19 cellular contexts compared by ENCODE assay signal in genomic region chr4:36420111-36420679, GRCh38.
DNase-seq lines count a peak whose midpoint lies in the region; ATAC-seq, FAIRE-seq and TF ChIP-seq lines count a peak whose summit lies in the region.
"Had no signal": no experiment of that assay in that cellular context is flagged by ENCODE, and none has a peak within 500 bp of the region (broad histone marks: within the 10 kb centered on the region; RNA-seq: fewer than 3 reads in every experiment).

No MANE protein-coding gene starts in this region.

- no peak overlapping the region for H2BK12ac ChIP-seq in H9 (ENCODE audit: insufficient read length, low read depth, low read length)

- POLR2A ChIA-PET in WTC11 (lab: Charles Lee): no interaction called here

- no peak overlapping the region for H3T11ph ChIP-seq in H9 (ENCODE audit: low read length)

- no peak overlapping the region for H3K18ac ChIP-seq in H9 (ENCODE audit: insufficient read length, low read depth, low read length)

- H3K27me3 Mint-ChIP-seq in H9 (ENCODE audit: low read depth) (no peaks in the 10 kb centered on the region; the same call in 1 of the 2 replicates), WTC11 (ENCODE audit: low read depth) (no peaks in the 10 kb centered on the region)

- no peak overlapping the region for H2BK15ac ChIP-seq in H9 (ENCODE audit: low read depth, low read length)

- WGBS in H9 (ENCODE audit: extremely low coverage, insufficient read length, low lambda C conversion rate): no CpG with 5 or more reads among the region's 3 CpGs

- no peak for FAIRE-seq in kidney (lab: Jason Lieb, UNC)
- no peak for FAIRE-seq in RCC 7860 (lab: Jason Lieb, UNC)
- FAIRE-seq: GM12878 had no signal

- TF ChIP-seq CTCF in H9 (conservative IDR thresholded peaks at IDR 0.05) (peak; percentile 33; the same call in 1 of the 3 replicates), WTC11 (IDR thresholded peaks at IDR 0.05) (no peak), kidney (IDR thresholded peaks at IDR 0.05; ENCODE audit: borderline replicate concordance, extremely low read depth, insufficient read depth) (no peak), brain microvascular endothelial cell (IDR thresholded peaks at IDR 0.05; ENCODE audit: low read depth, low read length, missing control alignments) (no peak)

- no peak overlapping the region for H2BK5ac ChIP-seq in H9 (ENCODE audit: insufficient read length, low read length)

- H3K27ac Mint-ChIP-seq in H9 (no peak overlapping the region; a peak in 1 of 7 replicates), WTC11 (no peak overlapping the region)
- no peak overlapping the region for H3K27ac Mint-ChIP-seq in stimulated activated effector memory CD8-positive, alpha-beta T cell treated with anti-CD3 and anti-CD28 coated beads, Interleukin-12 subunit alpha, Interleukin-12 subunit beta, amount 100 ng/mL, for 72 hours
- H3K27ac Mint-ChIP-seq: CD4-positive, CD25-positive, alpha-beta regulatory T cell had no signal

- H3K4me3 Mint-ChIP-seq in H9 (no peak overlapping the region), WTC11 (no peak overlapping the region)
- no peak overlapping the region for H3K4me3 Mint-ChIP-seq in stimulated activated effector memory CD8-positive, alpha-beta T cell treated with anti-CD3 and anti-CD28 coated beads, Interleukin-12 subunit alpha, Interleukin-12 subunit beta, amount 100 ng/mL, for 72 hours
- H3K4me3 Mint-ChIP-seq: CD4-positive, CD25-positive, alpha-beta regulatory T cell; IgD-negative memory B cell had no signal

- H3K23ac ChIP-seq in H9 (ENCODE audit: insufficient read length, low read depth, low read length): no peak overlapping the region

- H3K27ac ChIP-seq in H9 (ENCODE audit: insufficient read length, low read depth, low read length) (no peak overlapping the region), kidney (ENCODE audit: low read depth in 2 of 2, low read length in 2 of 2) (no peak overlapping the region), brain microvascular endothelial cell (no peak overlapping the region)
- H3K27ac ChIP-seq: Peyer's patch had no signal

- H3K79me1 ChIP-seq in H9 (ENCODE audit: insufficient read depth, low read depth, low read length, poor library complexity, severe bottlenecking): no peaks in the 10 kb centered on the region

- H3K9me3 Mint-ChIP-seq in H9 (no peaks in the 10 kb centered on the region; a peak in 1 of 5 replicates), WTC11 (no peaks in the 10 kb centered on the region)
- no peaks in the 10 kb centered on the region for H3K9me3 Mint-ChIP-seq in stimulated activated effector memory CD8-positive, alpha-beta T cell treated with anti-CD3 and anti-CD28 coated beads, Interleukin-12 subunit alpha, Interleukin-12 subunit beta, amount 100 ng/mL, for 72 hours

- H3K27me3 ChIP-seq in H9 (ENCODE audit: insufficient read depth, low read length): no peaks in the 10 kb centered on the region
- H3K27me3 ChIP-seq in brain microvascular endothelial cell (replicated peaks): no peaks in the 10 kb centered on the region
- H3K27me3 ChIP-seq: Peyer's patch had no signal

- H4K5ac ChIP-seq in H9 (ENCODE audit: insufficient read length, low read depth, low read length): no peak overlapping the region

- no peak overlapping the region for H4K91ac ChIP-seq in H9 (ENCODE audit: insufficient read length, low read depth, low read length)

- intact Hi-C loops in kidney (cut with DNase I): no loop called here

- CTCF ChIA-PET in WTC11 (lab: Charles Lee): interaction anchor here (1.1 kb wide), 1 partner anchor 23 kb away, joined by 4 read pairs; no protein-coding TSS in a partner anchor

- no peak overlapping the region for H4K8ac ChIP-seq in H9 (replicated peaks; ENCODE audit: insufficient read length, low read depth, low read length)

- H3K23me2 ChIP-seq in H9 (ENCODE audit: insufficient read length, low read depth, low read length, poor library complexity, severe bottlenecking): no peaks in the 10 kb centered on the region

- H2AFZ ChIP-seq in H9 (ENCODE audit: low read length): no peak overlapping the region

- no peak overlapping the region for H3K56ac ChIP-seq in H9 (ENCODE audit: insufficient read length, low read depth, low read length)

- H4K20me1 ChIP-seq in H9 (ENCODE audit: control insufficient read depth, insufficient read depth, insufficient read length): no peaks in the 10 kb centered on the region

- no peak overlapping the region for H3K14ac ChIP-seq in H9 (ENCODE audit: insufficient read depth, low read length)

- H3K36me3 ChIP-seq in kidney (ENCODE audit: control insufficient read depth in 1 of 2, insufficient read depth in 2 of 2, low read length in 2 of 2): no peaks in the 10 kb centered on the region
- H3K36me3 ChIP-seq in brain microvascular endothelial cell (replicated peaks): no peaks in the 10 kb centered on the region
- H3K36me3 ChIP-seq: Peyer's patch had no signal

- no peaks in the 10 kb centered on the region for H3K36me3 Mint-ChIP-seq in H9 (ENCODE audit: insufficient read depth in 1 of 3, low read depth in 3 of 3)
- H3K36me3 Mint-ChIP-seq in WTC11: no peaks in the 10 kb centered on the region
- H3K36me3 Mint-ChIP-seq in stimulated activated effector memory CD8-positive, alpha-beta T cell treated with anti-CD3 and anti-CD28 coated beads, Interleukin-12 subunit alpha, Interleukin-12 subunit beta, amount 100 ng/mL, for 72 hours: no peaks in the 10 kb centered on the region
- H3K36me3 Mint-ChIP-seq: CD4-positive, CD25-positive, alpha-beta regulatory T cell; IgD-negative memory B cell had no signal

- H3K4me1 Mint-ChIP-seq in H9 (peaks cover 3 to 4% of the 10 kb centered on the region in 2 experiments; a peak in 2 of 4 replicates), WTC11 (peaks cover 5% of the 10 kb centered on the region)
- H3K4me1 Mint-ChIP-seq in stimulated activated effector memory CD8-positive, alpha-beta T cell treated with anti-CD3 and anti-CD28 coated beads, Interleukin-12 subunit alpha, Interleukin-12 subunit beta, amount 100 ng/mL, for 72 hours: no peaks in the 10 kb centered on the region
- H3K4me1 Mint-ChIP-seq: CD4-positive, CD25-positive, alpha-beta regulatory T cell; IgD-negative memory B cell had no signal

- no peak overlapping the region for H3K4me2 ChIP-seq in H9 (ENCODE audit: insufficient read depth, insufficient read length, low read length)

- no peaks in the 10 kb centered on the region for H3K4me1 ChIP-seq in H9 (ENCODE audit: insufficient read depth, low read length)
- H3K4me1 ChIP-seq in kidney (ENCODE audit: control insufficient read depth in 1 of 2, insufficient read depth in 1 of 2, low read depth in 1 of 2, low read length in 2 of 2): no peaks in the 10 kb centered on the region
- H3K4me1 ChIP-seq: Peyer's patch had no signal

- peak; percentile 54 for DNase-seq in H9
- peak; percentile 20 for DNase-seq in WTC11 (ENCODE audit: low spot score)
- peak; percentile 45 for DNase-seq in kidney
- no peak for DNase-seq in stimulated activated effector memory CD8-positive, alpha-beta T cell treated with anti-CD3 and anti-CD28 coated beads, Interleukin-12 subunit alpha, Interleukin-12 subunit beta, amount 100 ng/mL, for 72 hours (ENCODE audit: low spot score in 2 of 2)
- DNase-seq in DMS53 treated with DMSO at 0.1 percent for 48 hours (lab: John Stamatoyannopoulos, UW; ENCODE audit: unreplicated experiment): no peak
- DNase-seq in RCC 7860 (ENCODE audit: low spot score): no peak
- no peak for DNase-seq in brain microvascular endothelial cell
- DNase-seq: CD4-positive, CD25-positive, alpha-beta regulatory T cell; COR-L47; DMS79 treated with DMSO at 0.1 percent for 48 hours; NCI-H1105 treated with DMSO at 0.1 percent for 48 hours; NCI-H2029 treated with DMSO at 0.1 percent for 48 hours; NCI-H2171; NCI-H345; NCI-H524; NCI-H82; Peyer's patch had no signal

- in situ Hi-C loops in brain microvascular endothelial cell (cut with HindIII; ENCODE audit: low pct_ligation_motif_present, low sequenced_read_pairs): no loop called here

- H3K4ac ChIP-seq in H9 (ENCODE audit: low read depth, low read length): no peak overlapping the region

- H2AK5ac ChIP-seq in H9 (ENCODE audit: insufficient read length, low read length): no peak overlapping the region

- no peaks in the 10 kb centered on the region for H3K79me2 ChIP-seq in H9 (ENCODE audit: insufficient read depth, low read length)

- H3K4me3 ChIP-seq in kidney (ENCODE audit: low read length in 2 of 2): no peak overlapping the region
- H3K4me3 ChIP-seq in brain microvascular endothelial cell (ENCODE audit: low read depth, low read length): no peak overlapping the region
- H3K4me3 ChIP-seq: GM12878, Peyer's patch had no signal

- no peak overlapping the region for H2BK20ac ChIP-seq in H9 (ENCODE audit: low read depth, low read length, poor library complexity, severe bottlenecking)

- H3K9ac ChIP-seq in H9 (ENCODE audit: extremely low read depth, insufficient read length, low read length): no peak overlapping the region
- H3K9ac ChIP-seq in kidney (ENCODE audit: low read length in 2 of 2): no peak overlapping the region

- H3K9me3 ChIP-seq in H9 (ENCODE audit: control insufficient read depth, low read depth, low read length) (no peaks in the 10 kb centered on the region), kidney (ENCODE audit: control insufficient read depth in 1 of 2, low read length in 2 of 2) (no peaks in the 10 kb centered on the region)
- H3K9me3 ChIP-seq: Peyer's patch had no signal

- H2BK120ac ChIP-seq in H9 (ENCODE audit: low read depth, low read length, poor library complexity, severe bottlenecking): no peak overlapping the region

- ATAC-seq in WTC11: peak; percentile 95
- peak; percentile 31 for ATAC-seq in stimulated activated effector memory CD8-positive, alpha-beta T cell treated with anti-CD3 and anti-CD28 coated beads, Interleukin-12 subunit alpha, Interleukin-12 subunit beta, amount 100 ng/mL, for 72 hours
- ATAC-seq: GM12878 had no signal

TF ChIP-seq in WTC11, 78 proteins besides CTCF, POLR2A, EP300 and RAD21 (continues in another document):
- no peak for TF ChIP-seq CREB1 (CRISPR knock-in tag; IDR thresholded peaks at IDR 0.05)
- no peak for TF ChIP-seq E2F5 (CRISPR knock-in tag; IDR thresholded peaks at IDR 0.05)
- no peak for TF ChIP-seq NR3C1 (CRISPR knock-in tag; conservative IDR thresholded peaks at IDR 0.05; ENCODE audit: low read depth)
- TF ChIP-seq ZNF138 (CRISPR knock-in tag; conservative IDR thresholded peaks at IDR 0.05): 0 out of 2 replicates have a peak, but pooled peaks have one; percentile 27
- TF ChIP-seq JUN (CRISPR knock-in tag; IDR thresholded peaks at IDR 0.05): no peak

Comparison
In these comparisons a context has a peak if more than half of its experiments do, and no peak if none do; other contexts are left out.
1. DNase-seq: peak in H9 (single experiment), WTC11 (single experiment) and kidney (single experiment); none in stimulated activated effector memory CD8-positive, alpha-beta T cell treated with anti-CD3 and anti-CD28 coated beads, Interleukin-12 subunit alpha, Interleukin-12 subunit beta, amount 100 ng/mL, for 72 hours (0 of 2), DMS53 treated with DMSO at 0.1 percent for 48 hours (single experiment), RCC 7860 (single experiment) and brain microvascular endothelial cell (single experiment).